Comparison of ENCODE assay signal across 8 cellular contexts in genomic region chr19:49579947-49580263, GRCh38. TPM values are rescaled to one million over a fixed set of nuclear protein-coding genes. Genes with fewer than 3 reads are reported as not detected.
DNase-seq lines count a peak whose midpoint lies in the region; ATAC-seq and TF ChIP-seq lines count a peak whose summit lies in the region.

No MANE protein-coding gene starts in this region.

- DNase-seq in GM23338 (ENCODE audit: low spot score): no peak
- DNase-seq in left cardiac atrium: no peak
- no peak for DNase-seq in GF-D8 (lab: John Stamatoyannopoulos, UW)
- DNase-seq in kidney tubule cell (ENCODE audit: low spot score): no peak

- no peaks in the 10 kb centered on the region for H3K9me3 ChIP-seq in SU-DHL-6 (ENCODE audit: insufficient read depth, low read length)

- no peaks in the 10 kb centered on the region for H3K36me3 ChIP-seq in GM23338 (ENCODE audit: insufficient read depth)
- 0 out of 2 replicates have a peak, but pooled peaks cover 4% of the 10 kb centered on the region for H3K36me3 ChIP-seq in SU-DHL-6 (ENCODE audit: low read length)

- peak overlapping the region; percentile 96 for H3K4me3 Mint-ChIP-seq in GM23338

- no peak overlapping the region for H2AFZ ChIP-seq in GM23338
- peak overlapping the region; percentile 11 for H2AFZ ChIP-seq in SU-DHL-6 (ENCODE audit: low read depth, low read length, severe bottlenecking)

- peak overlapping the region; percentile 88 for H3K9ac ChIP-seq in SU-DHL-6 (ENCODE audit: low read length)

- peaks cover 6% of the 10 kb centered on the region for H3K27me3 Mint-ChIP-seq in GM23338 (ENCODE audit: insufficient read depth, low read depth, poor library complexity)

- H3K4me1 Mint-ChIP-seq in GM23338: peaks cover 21% of the 10 kb centered on the region

- no peak for ATAC-seq in GM23338
- ATAC-seq in left cardiac atrium: peak; percentile 2 to 3
- no peak for ATAC-seq in GM18505 (IDR thresholded peaks at IDR 0.05; ENCODE audit: unreplicated experiment)
- ATAC-seq in esophagus mucosa: no peak

- H3K27ac ChIP-seq in GM23338 (ENCODE audit: low read depth) (peak overlapping the region; percentile 83), SU-DHL-6 (ENCODE audit: low read depth, low read length) (peak overlapping the region; percentile 26), skin epidermis (peak overlapping the region in 20 of 21 experiments; percentile 71 to 92 (median 82))

- peaks cover 10% of the 10 kb centered on the region; the same call in 1 of the 2 replicates for H3F3A ChIP-seq in GM23338 (replicated peaks; ENCODE audit: low read depth)
- H3F3A ChIP-seq in SU-DHL-6 (ENCODE audit: insufficient read depth): peaks cover 7% of the 10 kb centered on the region; the same call in 1 of the 2 replicates

- TF ChIP-seq CTCF in GM23338 (conservative IDR thresholded peaks at IDR 0.05; ENCODE audit: low read depth in 2 of 2) (no peak), SU-DHL-6 (IDR thresholded peaks at IDR 0.05; ENCODE audit: insufficient read depth, low read length, poor library complexity, severe bottlenecking) (no peak)

- no peaks in the 10 kb centered on the region for H3K9me2 ChIP-seq in GM23338 (ENCODE audit: insufficient read depth)
- H3K9me2 ChIP-seq in SU-DHL-6 (replicated peaks; ENCODE audit: insufficient read depth, low read length): no peaks in the 10 kb centered on the region

- H3K27ac Mint-ChIP-seq in GM23338: peak overlapping the region; percentile 97

- H4K20me1 ChIP-seq in GM23338 (replicated peaks; ENCODE audit: insufficient read depth) (peaks cover 3% of the 10 kb centered on the region; the same call in 1 of the 2 replicates), SU-DHL-6 (ENCODE audit: low read depth, low read length) (no peaks in the 10 kb centered on the region)

- H3K79me2 ChIP-seq in GM23338 (replicated peaks; ENCODE audit: insufficient read depth) (peaks cover 47% of the 10 kb centered on the region), SU-DHL-6 (ENCODE audit: insufficient read depth, low read length) (peaks cover 35% of the 10 kb centered on the region)

- no peaks in the 10 kb centered on the region for H3K9me3 Mint-ChIP-seq in GM23338

- H3K4me3 ChIP-seq in GM23338: peak overlapping the region; percentile 76
- peak overlapping the region; percentile 93 for H3K4me3 ChIP-seq in SU-DHL-6 (ENCODE audit: insufficient read depth, low read length, poor library complexity, severe bottlenecking)
- peak overlapping the region; percentile 54 to 71 (median 61) for H3K4me3 ChIP-seq in skin epidermis

- TF ChIP-seq POLR2A in GM18505 (IDR thresholded peaks at IDR 0.05; ENCODE audit: borderline replicate concordance, extremely low read depth, insufficient read depth, insufficient read length): no peak

- H3K4me2 ChIP-seq in GM23338: peak overlapping the region; percentile 84
- H3K4me2 ChIP-seq in SU-DHL-6 (ENCODE audit: low read depth, low read length, poor library complexity, severe bottlenecking): peak overlapping the region; percentile 93

- H3K27me3 ChIP-seq in GM23338 (ENCODE audit: insufficient read depth) (no peaks in the 10 kb centered on the region), SU-DHL-6 (ENCODE audit: low read length) (no peaks in the 10 kb centered on the region)

- H3K36me3 Mint-ChIP-seq in GM23338 (ENCODE audit: low read depth): peaks cover 10% of the 10 kb centered on the region; the same call in 2 of the 3 replicates

- intact Hi-C loops in left cardiac atrium (cut with DNase I): no loop called here

- H3K4me1 ChIP-seq in GM23338 (ENCODE audit: insufficient read depth): peaks cover 16% of the 10 kb centered on the region

TF ChIP-seq in GM23338, 12 proteins besides CTCF, POLR2A, EP300 and RAD21:
- TF ChIP-seq POLR2AphosphoS5 (IDR thresholded peaks at IDR 0.05; ENCODE audit: low read depth): no peak
- no peak for TF ChIP-seq CREB1 (CRISPR knock-in tag; IDR thresholded peaks at IDR 0.05; ENCODE audit: low read depth)
- no peak for TF ChIP-seq ZNF114 (CRISPR knock-in tag; IDR thresholded peaks at IDR 0.05)
- TF ChIP-seq EZH2phosphoT487 (IDR thresholded peaks at IDR 0.05; ENCODE audit: unreplicated experiment): no peak
- TF ChIP-seq STAT1 (IDR thresholded peaks at IDR 0.05; ENCODE audit: unreplicated experiment): no peak
- no peak for TF ChIP-seq ZNF331 (CRISPR knock-in tag; IDR thresholded peaks at IDR 0.05; ENCODE audit: low read depth)
- no peak for TF ChIP-seq NANOG (IDR thresholded peaks at IDR 0.05; ENCODE audit: borderline replicate concordance)
- no peak for TF ChIP-seq ETS1 (IDR thresholded peaks at IDR 0.05)

RNA-seq across cellular contexts. Expression of gene NOSIP, which starts 0.5 kb away (rescaled TPM):
- total RNA-seq in GM23338 (2014; rRNA removed; shearing (Covaris generic)): 88.5 and 89.8 TPM in 2 replicates
- 141 and 143 TPM in 2 replicates for polyA plus RNA-seq in GM23338 (2016; fragmentation: Nextera tagmentation; extraction: Ambion mirVana)
- total RNA-seq in left cardiac atrium: 10 to 100 TPM; 43.6 to 48.6 TPM
- 38.6 TPM for total RNA-seq in esophagus mucosa

RNA-seq across cellular contexts. Expression of gene PRRG2, which starts 1.2 kb away (rescaled TPM):
- 3.8 and 10.5 TPM in 2 replicates for total RNA-seq in GM23338 (2014; rRNA removed; shearing (Covaris generic))
- 2.0 and 2.3 TPM in 2 replicates for polyA plus RNA-seq in GM23338 (2016; fragmentation: Nextera tagmentation; extraction: Ambion mirVana)
- total RNA-seq in left cardiac atrium (1 to 10 TPM in 1 of 2 donors, under 1 TPM in 1; 0.68 to 1.1 TPM), esophagus mucosa (13.2 TPM)

RNA-seq across cellular contexts. Expression of gene PRR12, which starts 11.1 kb away (rescaled TPM):
- 32.1 and 41.6 TPM in 2 replicates for total RNA-seq in GM23338 (2014; rRNA removed; shearing (Covaris generic))
- polyA plus RNA-seq in GM23338 (2016; fragmentation: Nextera tagmentation; extraction: Ambion mirVana): 8.6 and 10.3 TPM in 2 replicates
- total RNA-seq in left cardiac atrium: 10 to 100 TPM; 12.9 to 15.9 TPM
- 11.7 TPM for total RNA-seq in esophagus mucosa

RNA-seq across cellular contexts. Expression of gene RCN3, which starts 52.1 kb away (rescaled TPM):
- 44.0 and 54.8 TPM in 2 replicates for total RNA-seq in GM23338 (2014; rRNA removed; shearing (Covaris generic))
- polyA plus RNA-seq in GM23338 (2016; fragmentation: Nextera tagmentation; extraction: Ambion mirVana): 40.2 and 45.8 TPM in 2 replicates
- 10 to 100 TPM; 27.3 to 34.9 TPM for total RNA-seq in left cardiac atrium
- 1.8 TPM for total RNA-seq in esophagus mucosa

Comparison
In these comparisons a context has a peak if more than half of its experiments do, and no peak if none do; other contexts are left out.
1. ATAC-seq: peak in left cardiac atrium (2 of 2); none in GM23338 (single experiment), GM18505 (single experiment) and esophagus mucosa (single experiment).
2. H3K27ac ChIP-seq: peak in every context shown above with its lines; median percentile 83 in GM23338; 82 in skin epidermis; 26 in SU-DHL-6.
3. Peak in every context shown above with its lines, with median percentiles within 50 percentile points of each other: H3K4me3 ChIP-seq.